Comparison of ENCODE assay signal across 10 cellular contexts in the genomic region with DNA sequence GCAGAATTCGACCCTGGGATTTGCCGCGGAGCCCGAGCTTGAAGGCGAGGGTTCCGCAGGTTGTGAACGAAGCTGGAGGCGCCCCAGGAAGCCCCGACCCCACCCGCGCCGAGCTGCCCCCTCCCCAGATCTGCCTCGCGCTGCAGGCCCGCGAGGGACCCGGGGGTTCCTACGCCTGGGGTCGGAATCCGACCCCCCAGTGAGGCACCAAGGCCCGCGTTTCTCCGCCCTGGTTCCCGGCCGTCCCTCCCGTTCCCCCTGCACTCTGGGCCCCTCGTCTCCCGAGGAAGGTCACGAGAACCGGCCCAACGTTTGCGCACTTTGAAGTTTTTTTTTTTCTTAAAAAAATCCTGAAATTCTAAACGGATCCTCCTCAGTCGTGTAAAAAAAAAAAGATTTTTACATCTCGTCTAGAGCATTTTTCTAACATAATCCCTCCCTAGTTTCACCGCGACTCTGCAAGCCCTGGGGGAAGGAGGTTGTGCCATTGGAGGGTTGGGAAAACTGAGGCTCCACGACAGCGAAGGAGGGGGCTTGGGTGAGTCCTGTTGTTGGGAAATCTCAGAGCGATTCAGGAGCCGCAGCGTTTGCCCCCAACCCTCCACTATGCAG. TPM values are rescaled to one million over a fixed set of nuclear protein-coding genes. Genes with fewer than 3 reads are reported as not detected.
DNase-seq lines count a peak whose midpoint lies in the region; ATAC-seq, FAIRE-seq and TF ChIP-seq lines count a peak whose summit lies in the region.
"Had no signal": no experiment of that assay in that cellular context is flagged by ENCODE, and none has a peak within 500 bp of the region (broad histone marks: within the 10 kb centered on the region; RNA-seq: fewer than 3 reads in every experiment).

No MANE protein-coding gene starts in this region.

- 52% methylated on average over 31 of the region's 42 CpGs for WGBS in SK-N-SH (ENCODE audit: low lambda C conversion rate)
- 17% methylated on average over 39 of the region's 42 CpGs for WGBS in GM12878 (ENCODE audit: insufficient coverage, insufficient replicate concordance, low lambda C conversion rate, missing lambda C conversion rate)

- TF ChIP-seq CTCF in SK-N-SH (IDR thresholded peaks at IDR 0.05) (no peak), GM12878 (IDR thresholded peaks at IDR 0.05 in 2 of 3, conservative IDR thresholded peaks at IDR 0.05 in 1 of 3; ENCODE audit: control insufficient read depth in 2 of 3, extremely low read depth in 1 of 3, insufficient read depth in 1 of 3, low read depth in 3 of 3, low read length in 3 of 3) (no peak), left lung (IDR thresholded peaks at IDR 0.05) (no peak)

- TF ChIP-seq RAD21 in SK-N-SH (IDR thresholded peaks at IDR 0.05; ENCODE audit: low read length) (no peak), GM12878 (IDR thresholded peaks at IDR 0.05; ENCODE audit: insufficient read depth, low read depth, low read length) (no peak)

- H3K9ac ChIP-seq in SK-N-SH (no peak overlapping the region), GM12878 (ENCODE audit: control insufficient read depth, insufficient read depth, low read length) (no peak overlapping the region), stomach smooth muscle (ENCODE audit: low read length in 2 of 2) (peak overlapping the region in 1 of 2 donors; percentile 26)

- DNase-seq in SK-N-SH = no peak
- DNase-seq in GM12878 (ENCODE audit: low read depth, low spot score) = no peak
- DNase-seq in left lung = peak in 1 of 2 donors; percentile 24
- DNase-seq in kidney glomerular epithelial cell (lab: John Stamatoyannopoulos, UW) = no peak

- FAIRE-seq in GM12878 (lab: Jason Lieb, UNC) = no peak

- POLR2A ChIA-PET in SK-N-SH (lab: Yijun Ruan, JAX) (interaction anchor here (1.1 to 1.3 kb wide), 2 partner anchors 18 to 40 kb away, joined by 3 read pairs; no protein-coding TSS in a partner anchor), GM12878 (lab: Charles Lee) (no interaction called here)

- H3K4me3 ChIP-seq in SK-N-SH (ENCODE audit: low read depth in 2 of 2, low read length in 1 of 2) = peak overlapping the region; percentile 55 to 65
- H3K4me3 ChIP-seq in GM12878 = no peak overlapping the region
- H3K4me3 ChIP-seq in left lung = peak overlapping the region; percentile 36 to 50
- peak overlapping the region; percentile 61 to 81 for H3K4me3 ChIP-seq in stomach smooth muscle (ENCODE audit: low read length in 2 of 2)

- H3K4me1 ChIP-seq in SK-N-SH (ENCODE audit: control insufficient read depth in 1 of 2, insufficient read depth in 2 of 2, low read depth in 1 of 2, low read length in 1 of 2) (peaks cover 0 to 10% of the 10 kb centered on the region in 2 experiments; a peak in 1 of 4 replicates), GM12878 (ENCODE audit: control insufficient read depth, insufficient read depth, low read length) (no peaks in the 10 kb centered on the region), left lung (peaks cover 5 to 9% of the 10 kb centered on the region in 2 donors), stomach smooth muscle (ENCODE audit: control insufficient read depth, insufficient read depth, low read length) (peaks cover 21% of the 10 kb centered on the region)

- H2AFZ ChIP-seq in SK-N-SH (ENCODE audit: low read depth) = peak overlapping the region; percentile 95; the same call in 1 of the 2 replicates
- H2AFZ ChIP-seq in GM12878 (ENCODE audit: control insufficient read depth, low read depth, low read length) = no peak overlapping the region

- H3K27me3 ChIP-seq in SK-N-SH (ENCODE audit: insufficient read depth) (peaks cover 12% of the 10 kb centered on the region; the same call in 1 of the 2 replicates), GM12878 (replicated peaks in 1 of 2; ENCODE audit: control insufficient read depth in 2 of 2, insufficient read depth in 2 of 2, low read length in 1 of 2) (peaks cover 9 to 12% of the 10 kb centered on the region in 2 experiments; a peak in 3 of 4 replicates), left lung (peaks cover 19 to 73% of the 10 kb centered on the region in 2 donors), stomach smooth muscle (ENCODE audit: control insufficient read depth in 1 of 2, insufficient read depth in 2 of 2, low read length in 2 of 2) (peaks cover 8 to 10% of the 10 kb centered on the region in 2 donors)

- ATAC-seq in SK-N-SH treated with all-trans-retinoic acid at 6 μM for 48 hours (no peak), GM12878 (no peak), left lung (no peak), HG03521 (IDR thresholded peaks at IDR 0.05; ENCODE audit: unreplicated experiment) (no peak), GM19324 (IDR thresholded peaks at IDR 0.05; ENCODE audit: low FRiP score, unreplicated experiment) (no peak)

- no peaks in the 10 kb centered on the region for H4K20me1 ChIP-seq in SK-N-SH (ENCODE audit: insufficient read depth)
- H4K20me1 ChIP-seq in GM12878 (ENCODE audit: control insufficient read depth, insufficient read depth) = no peaks in the 10 kb centered on the region

- TF ChIP-seq EP300 in SK-N-SH (IDR thresholded peaks at IDR 0.05; ENCODE audit: borderline replicate concordance in 1 of 2, low read depth in 1 of 2, low read length in 1 of 2) = no peak
- TF ChIP-seq EP300 in GM12878 (IDR thresholded peaks at IDR 0.05; ENCODE audit: borderline replicate concordance in 1 of 2, control insufficient read depth in 1 of 2, low read depth in 2 of 2, low read length in 2 of 2) = no peak

- TF ChIP-seq POLR2A in GM12878 (IDR thresholded peaks at IDR 0.05; ENCODE audit: low read depth, low read length) = no peak

- CTCF ChIA-PET in SK-N-SH (lab: Yijun Ruan, JAX) = interaction anchor here (0.8 to 2.4 kb wide), 5 partner anchors 17 to 117 kb away, joined by 3 to 13 read pairs (median 5); no protein-coding TSS in a partner anchor
- CTCF ChIA-PET in GM12878 (lab: Yijun Ruan, JAX) = no interaction called here

- H3K27ac ChIP-seq in SK-N-SH (ENCODE audit: low read depth in 2 of 2, low read length in 1 of 2) = no peak overlapping the region
- H3K27ac ChIP-seq in GM12878 (ENCODE audit: control insufficient read depth, insufficient read depth) = no peak overlapping the region
- no peak overlapping the region for H3K27ac ChIP-seq in left lung
- H3K27ac ChIP-seq in stomach smooth muscle (ENCODE audit: low read length) = no peak overlapping the region
- H3K27ac ChIP-seq: 22Rv1, neutrophil had no signal

- no peaks in the 10 kb centered on the region for H3F3A ChIP-seq in SK-N-SH (replicated peaks; ENCODE audit: insufficient read depth)

- no peaks in the 10 kb centered on the region for H3K9me3 ChIP-seq in SK-N-SH
- H3K9me3 ChIP-seq in GM12878 (replicated peaks; ENCODE audit: control insufficient read depth, insufficient read depth, low read length) = no peaks in the 10 kb centered on the region
- H3K9me3 ChIP-seq in left lung = no peaks in the 10 kb centered on the region
- no peaks in the 10 kb centered on the region for H3K9me3 ChIP-seq in stomach smooth muscle (ENCODE audit: control insufficient read depth in 2 of 2, low read length in 2 of 2)
- H3K9me3 ChIP-seq: neutrophil had no signal

- intact Hi-C loops in GM12878 (cut with micrococcal nuclease; ENCODE audit: unreplicated experiment) = no loop called here
- intact Hi-C loops in left lung (cut with DNase I) = no loop called here

- SMC1A ChIA-PET in GM12878 (lab: Charles Lee; ENCODE audit: uncharacterized antibody, unreplicated experiment) = no interaction called here

- H3K36me3 ChIP-seq in SK-N-SH (replicated peaks in 1 of 2; ENCODE audit: control insufficient read depth in 1 of 2, insufficient read depth in 2 of 2, low read length in 1 of 2) = no peaks in the 10 kb centered on the region
- H3K36me3 ChIP-seq in GM12878 (ENCODE audit: control insufficient read depth in 2 of 2, insufficient read depth in 2 of 2, low read length in 1 of 2) = no peaks in the 10 kb centered on the region
- no peaks in the 10 kb centered on the region for H3K36me3 ChIP-seq in left lung
- no peaks in the 10 kb centered on the region for H3K36me3 ChIP-seq in stomach smooth muscle (ENCODE audit: control insufficient read depth in 2 of 2, insufficient read depth in 2 of 2, low read length in 2 of 2)
- H3K36me3 ChIP-seq: neutrophil had no signal

- H3K4me2 ChIP-seq in SK-N-SH = peak overlapping the region; percentile 88
- H3K4me2 ChIP-seq in GM12878 (ENCODE audit: control insufficient read depth, insufficient read depth) = peak overlapping the region; percentile 71

- no peaks in the 10 kb centered on the region for H3K79me2 ChIP-seq in SK-N-SH (ENCODE audit: insufficient read depth)
- no peaks in the 10 kb centered on the region for H3K79me2 ChIP-seq in GM12878 (ENCODE audit: control insufficient read depth, insufficient read depth, low read length)

- no TSS peak for BruUV-seq in GM12878 (replicated peaks; lab: Mats Ljungman, UMichigan)

- H3K9me2 ChIP-seq in SK-N-SH = no peaks in the 10 kb centered on the region

- RAD21 ChIA-PET in GM12878 (lab: Charles Lee; ENCODE audit: unreplicated experiment) = no interaction called here

- in situ Hi-C loops in GM12878 (cut with MboI) = no loop called here

TF ChIP-seq in SK-N-SH, 30 proteins besides CTCF, POLR2A, EP300 and RAD21 (continues in another document):
- no peak for TF ChIP-seq TCF12 (IDR thresholded peaks at IDR 0.05)

TF ChIP-seq in GM12878, 131 proteins besides CTCF, POLR2A, EP300 and RAD21 (continues in another document):
- TF ChIP-seq TCF3 (IDR thresholded peaks at IDR 0.05; ENCODE audit: borderline replicate concordance, insufficient read depth, low read depth, low read length) (no peak), ZNF24 (IDR thresholded peaks at IDR 0.05) (no peak)

RNA-seq across cellular contexts. Expression of gene GFPT2, which starts 0.9 kb away (rescaled TPM):
- polyA plus RNA-seq in SK-N-SH (2012; rRNA removed) (8.1 and 8.9 TPM in 2 replicates), GM12878 (2011; rRNA removed) (0.11 and 0.14 TPM in 2 replicates), GM12878 (2014; fragmentation: Illumina TruSeq; extraction: Trizol) (0.12 TPM in 1 of 2 replicates, not detected in the other), GM12878 (2014; fragmentation: Nextera tagmentation; extraction: Ambion mirVana) (under 1 TPM in 1 of 2 experiments, not detected in 1; 0.05 TPM), GM12878 (2014; rRNA removed) (0.03 TPM in 1 of 2 replicates, not detected in the other), GM12878 (2016; fragmentation: Nextera tagmentation; extraction: Ambion mirVana) (under 1 TPM in 1 of 2 experiments, not detected in 1; 0.19 TPM)
- polyA plus RNA-seq in SK-N-SH (2012; cell fraction: cytosol; rRNA removed) = 7.2 and 8.7 TPM in 2 replicates
- polyA plus RNA-seq in SK-N-SH (2012; cell fraction: nucleus; rRNA removed) = 10.5 and 13.5 TPM in 2 replicates
- 0.44 TPM in 1 of 2 replicates, not detected in the other for total RNA-seq in GM12878 (2013; cell fraction: nucleolus; rRNA removed)
- total RNA-seq in GM12878 (2014; rRNA removed) (0.05 TPM in 1 of 2 replicates, not detected in the other), GM12878 (2014; rRNA removed; fragmentation: Illumina TruSeq; extraction: Trizol) (0.09 TPM in 1 of 2 replicates, not detected in the other), GM12878 (2021) (0.13 and 0.33 TPM in 2 replicates), left lung (10 to 100 TPM; 13.5 to 17.6 TPM)
- polyA plus RNA-seq in GM12878 (2011; ENCODE audit: low read depth) = 0.26 TPM
- polyA plus RNA-seq in GM12878 (2011; cell fraction: cytosol; rRNA removed) = 0.06 and 0.08 TPM in 2 replicates
- polyA plus RNA-seq in GM12878 (2011; cell fraction: nucleus; rRNA removed) = 0.26 and 0.43 TPM in 2 replicates
- 0.27 and 1.1 TPM in 2 replicates for polyA plus RNA-seq in GM12878 (2012)
- polyA minus RNA-seq in GM12878 (2011; rRNA and poly(A)+ RNA removed) = 0.07 TPM in 1 of 2 replicates, not detected in the other
- polyA minus RNA-seq in GM12878 (2011; cell fraction: cytosol; rRNA and poly(A)+ RNA removed) = not detected in 2 replicates
- not detected in 2 replicates for polyA minus RNA-seq in GM12878 (2011; cell fraction: nucleus; rRNA and poly(A)+ RNA removed)

Comparison
In these comparisons a context has a peak if more than half of its experiments do, and no peak if none do; other contexts are left out.
1. RNA of gene GFPT2, which starts 0.9 kb away (total RNA-seq): 13.5 to 17.6 TPM in left lung; 0.05 to 0.44 TPM in GM12878; every median in the first group is over 10 times any median in the second.